12 cellular contexts compared by ENCODE assay signal in the genomic region with DNA sequence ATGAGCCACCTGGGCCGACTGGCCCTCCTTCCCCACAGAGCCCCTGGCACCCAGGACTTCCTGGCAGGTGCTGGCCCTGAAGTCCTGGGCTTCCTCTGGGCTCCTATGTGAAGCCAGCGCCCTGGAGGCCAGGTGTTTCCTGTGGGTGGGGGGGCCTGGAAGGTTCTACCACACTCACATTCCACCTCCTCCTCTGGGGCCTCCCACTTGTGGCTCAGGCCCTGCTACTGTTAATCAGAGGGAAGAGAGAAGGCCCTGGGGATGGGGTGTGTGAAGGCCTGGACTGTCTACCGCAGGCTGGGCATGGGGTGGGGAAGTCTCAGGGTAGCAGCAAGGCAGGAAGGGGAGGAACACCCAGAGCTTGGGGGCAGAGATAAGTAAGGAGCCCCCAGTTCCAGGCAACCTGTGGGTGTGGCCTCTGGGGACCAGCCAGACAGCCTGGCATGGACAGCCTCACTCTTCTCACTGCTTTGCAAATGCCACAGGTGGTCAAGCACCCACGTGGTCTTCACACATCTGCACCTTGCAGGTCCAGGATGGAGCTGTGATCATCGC.
DNase-seq lines count a peak whose midpoint lies in the region; TF ChIP-seq lines count a peak whose summit lies in the region.
"Had no signal": no experiment of that assay in that cellular context is flagged by ENCODE, and none has a peak within 500 bp of the region (broad histone marks: within the 10 kb centered on the region; RNA-seq: fewer than 3 reads in every experiment).

No MANE protein-coding gene starts in this region.

- H3K36me3 ChIP-seq in mucosa of rectum (ENCODE audit: control insufficient read depth in 2 of 2, insufficient read depth in 2 of 2, low read length in 2 of 2) (no peaks in the 10 kb centered on the region), Caco-2 (ENCODE audit: control insufficient read depth, insufficient read depth, low read length) (no peaks in the 10 kb centered on the region)
- H3K36me3 ChIP-seq: colonic mucosa had no signal

- peaks cover 6 to 13% of the 10 kb centered on the region in 2 donors for H3K4me1 ChIP-seq in mucosa of rectum (ENCODE audit: control insufficient read depth in 2 of 2, insufficient read depth in 2 of 2, low read length in 2 of 2)
- H3K4me1 ChIP-seq in Caco-2 = no peaks in the 10 kb centered on the region

- H3K27me3 Mint-ChIP-seq in Caco-2 (ENCODE audit: insufficient read depth, unreplicated experiment) = no peaks in the 10 kb centered on the region

- no peak overlapping the region for H3K4me3 ChIP-seq in NB4 (ENCODE audit: low read depth, low read length)
- H3K4me3 ChIP-seq in mucosa of rectum (ENCODE audit: low read length in 2 of 2) = no peak overlapping the region
- H3K4me3 ChIP-seq in Caco-2 (ENCODE audit: low read depth, low read length) = no peak overlapping the region
- H3K4me3 ChIP-seq: colonic mucosa had no signal

- H3K27me3 ChIP-seq in mucosa of rectum (ENCODE audit: control insufficient read depth in 2 of 2, insufficient read depth in 2 of 2, low read length in 2 of 2) (no peaks in the 10 kb centered on the region), Caco-2 (replicated peaks; ENCODE audit: control insufficient read depth, insufficient read depth, low read length) (no peaks in the 10 kb centered on the region)
- H3K27me3 ChIP-seq: colonic mucosa had no signal

- TF ChIP-seq POLR2A in NB4 (IDR thresholded peaks at IDR 0.05; ENCODE audit: extremely low read depth, insufficient read length) = no peak

- H3K4me3 Mint-ChIP-seq in Caco-2 (ENCODE audit: unreplicated experiment) = no peak overlapping the region
- H3K4me3 Mint-ChIP-seq: WTC11 had no signal

- H3K4me1 Mint-ChIP-seq in Caco-2 (ENCODE audit: low read depth, unreplicated experiment) = no peaks in the 10 kb centered on the region

- no peak overlapping the region for H3K9ac ChIP-seq in mucosa of rectum (ENCODE audit: low read depth in 1 of 2, low read length in 2 of 2)

- peak overlapping the region; percentile 4 to 38 for H3K27ac ChIP-seq in mucosa of rectum (ENCODE audit: low read depth in 2 of 2, low read length in 2 of 2)
- H3K27ac ChIP-seq: 22Rv1, colonic mucosa had no signal

- BruUV-seq in Caco-2 (replicated peaks; lab: Mats Ljungman, UMichigan) = no TSS peak

- H3K27ac Mint-ChIP-seq in Caco-2 (ENCODE audit: unreplicated experiment) = no peak overlapping the region
- H3K27ac Mint-ChIP-seq: WTC11 had no signal

- TF ChIP-seq CTCF in NB4 (IDR thresholded peaks at IDR 0.05; ENCODE audit: low read depth, low read length) (no peak), Caco-2 (IDR thresholded peaks at IDR 0.05; ENCODE audit: insufficient read depth in 1 of 2, low read depth in 1 of 2, low read length in 1 of 2, severe bottlenecking in 1 of 2, unreplicated experiment in 1 of 2) (no peak)

- no peaks in the 10 kb centered on the region for H3K9me3 Mint-ChIP-seq in Caco-2 (ENCODE audit: unreplicated experiment)
- H3K9me3 Mint-ChIP-seq: WTC11 had no signal

- POLR2A ChIA-PET in Caco-2 (lab: Charles Lee) = no interaction called here

- no peaks in the 10 kb centered on the region for H3K36me3 Mint-ChIP-seq in Caco-2 (ENCODE audit: insufficient read depth, unreplicated experiment)
- H3K36me3 Mint-ChIP-seq: WTC11 had no signal

- H3K9me3 ChIP-seq in mucosa of rectum (ENCODE audit: control insufficient read depth in 2 of 2, low read length in 2 of 2) (no peaks in the 10 kb centered on the region), Caco-2 (peaks cover 5% of the 10 kb centered on the region)
- H3K9me3 ChIP-seq: colonic mucosa had no signal

- CTCF ChIA-PET in Caco-2 (lab: Charles Lee) = interaction anchor here (1.0 kb wide), 1 partner anchor 111 kb away, joined by 4 read pairs; no protein-coding TSS in a partner anchor

- DNase-seq in DMS153 (lab: John Stamatoyannopoulos, UW) = peak; percentile 53
- DNase-seq in DMS153 treated with DMSO at 0.1 percent for 48 hours (lab: John Stamatoyannopoulos, UW; ENCODE audit: unreplicated experiment) = no peak
- DNase-seq in NB4 (ENCODE audit: low read depth) = peak; percentile 35
- DNase-seq in activated effector memory CD4-positive, alpha-beta T cell treated with anti-CD3 and anti-CD28 coated beads, Interleukin-2, amount 50 U/mL, for 16 hours = peak; percentile 61
- no peak for DNase-seq in stimulated activated CD4-positive, alpha-beta T cell treated with anti-CD3 and anti-CD28 coated beads, Interleukin-1b, Interleukin-23, amount 100 ng/mL, for 48 hours
- no peak for DNase-seq in Caco-2
- DNase-seq in mesenteric fat pad (ENCODE audit: low spot score) = no peak
- DNase-seq: colonic mucosa, nucleus accumbens had no signal

- intact Hi-C loops in Caco-2 (cut with micrococcal nuclease; ENCODE audit: unreplicated experiment) = no loop called here

Comparison
In these comparisons a context has a peak if more than half of its experiments do, and no peak if none do; other contexts are left out.
1. DNase-seq: peak in DMS153 (single experiment), NB4 (single experiment) and activated effector memory CD4-positive, alpha-beta T cell treated with anti-CD3 and anti-CD28 coated beads, Interleukin-2, amount 50 U/mL, for 16 hours (single experiment); none in DMS153 treated with DMSO at 0.1 percent for 48 hours (single experiment), stimulated activated CD4-positive, alpha-beta T cell treated with anti-CD3 and anti-CD28 coated beads, Interleukin-1b, Interleukin-23, amount 100 ng/mL, for 48 hours (single experiment), Caco-2 (0 of 2) and mesenteric fat pad (single experiment).